In genomic region chr17:40123811-40124114, GRCh38 we compare ENCODE assay signal across 8 cellular contexts. TPM values are rescaled to one million over a fixed set of nuclear protein-coding genes. Genes with fewer than 3 reads are reported as not detected.
A peak's percentile ranks its signal among the peaks of the same experiment; 100 is the strongest.
DNase-seq lines count a peak whose midpoint lies in the region; ATAC-seq and TF ChIP-seq lines count a peak whose summit lies in the region.

No MANE protein-coding gene starts in this region.

- 0 to 1% methylated on average over 2 of the region's 2 CpGs for WGBS in sigmoid colon, 2 donors

- no peaks in the 10 kb centered on the region for H3K27me3 ChIP-seq in sigmoid colon

- intact Hi-C loops in sigmoid colon (cut with DNase I) = loop anchor here (2.0 kb wide), 1 partner anchor 17 kb away; the partner anchor contains the start of gene CASC3

- TF ChIP-seq EP300 in sigmoid colon (IDR thresholded peaks at IDR 0.05) = no peak

- H3K27ac ChIP-seq in VCaP (peak overlapping the region; percentile 99), sigmoid colon (peak overlapping the region; percentile 98 to 100 (median 99))

- peaks cover 0 to 32% (median 18%) of the 10 kb centered on the region in 4 donors for H3K36me3 ChIP-seq in sigmoid colon

- DNase-seq in GM12864 (ENCODE audit: low read depth) = no peak
- DNase-seq in fibroblast of villous mesenchyme (ENCODE audit: low read depth) = no peak
- no peak for DNase-seq in sigmoid colon
- DNase-seq in activated gamma-delta T cell (lab: John Stamatoyannopoulos, UW) = no peak
- no peak for DNase-seq in retina
- DNase-seq in NCI-H510A treated with DMSO at 0.1 percent for 48 hours (lab: John Stamatoyannopoulos, UW) = no peak

- no peak for ATAC-seq in HG02870 (IDR thresholded peaks at IDR 0.05; ENCODE audit: unreplicated experiment)

- no peak for TF ChIP-seq POLR2A in sigmoid colon (IDR thresholded peaks at IDR 0.05)

- H3K9me3 ChIP-seq in sigmoid colon = no peaks in the 10 kb centered on the region

- H3K4me1 ChIP-seq in sigmoid colon = peaks cover 0 to 36% (median 32%) of the 10 kb centered on the region in 4 donors

- no peak for TF ChIP-seq CTCF in GM12864 (IDR thresholded peaks at IDR 0.05; ENCODE audit: low read depth, low read length, missing control alignments)
- no peak for TF ChIP-seq CTCF in VCaP (conservative IDR thresholded peaks at IDR 0.05)
- TF ChIP-seq CTCF in fibroblast of villous mesenchyme (IDR thresholded peaks at IDR 0.05; ENCODE audit: insufficient read depth, low read depth, low read length) = no peak
- no peak for TF ChIP-seq CTCF in sigmoid colon (IDR thresholded peaks at IDR 0.05)

- H3K4me3 ChIP-seq in GM12864 (ENCODE audit: low read depth, low read length) = peak overlapping the region; percentile 89
- H3K4me3 ChIP-seq in fibroblast of villous mesenchyme (ENCODE audit: low read depth, low read length) = peak overlapping the region; percentile 92
- H3K4me3 ChIP-seq in sigmoid colon = peak overlapping the region; percentile 86 to 99 (median 95)

RNA-seq across cellular contexts. Expression of gene MSL1, which starts 2.0 kb away (rescaled TPM):
- total RNA-seq in fibroblast of villous mesenchyme = 64.4 and 73.0 TPM in 2 replicates
- 10 to 100 TPM; 52.3 to 92.2 (median 58.0) TPM for total RNA-seq in sigmoid colon
- polyA plus RNA-seq in sigmoid colon = 10 to 100 TPM; 29.4 to 63.5 (median 34.0) TPM

RNA-seq across cellular contexts. Expression of gene CASC3, which starts 16.6 kb away (rescaled TPM):
- total RNA-seq in fibroblast of villous mesenchyme = 42.5 and 51.8 TPM in 2 replicates
- 10 to 100 TPM; 60.2 to 94.4 (median 70.7) TPM for total RNA-seq in sigmoid colon
- polyA plus RNA-seq in sigmoid colon = 10 to 100 TPM; 22.4 to 42.3 (median 24.0) TPM

RNA-seq across cellular contexts. Expression of gene NR1D1, which starts 23.4 kb away (rescaled TPM):
- total RNA-seq in fibroblast of villous mesenchyme (1.7 and 2.3 TPM in 2 replicates), sigmoid colon (10 to 100 TPM in 3 of 4 donors, 1 to 10 TPM in 1; 4.1 to 12.8 (median 11.9) TPM)
- polyA plus RNA-seq in sigmoid colon = 10 to 100 TPM in 1 of 3 donors, 1 to 10 TPM in 2; 4.4 to 11.4 (median 8.1) TPM

RNA-seq across cellular contexts. Expression of gene RAPGEFL1, which starts 53.5 kb away (rescaled TPM):
- total RNA-seq in fibroblast of villous mesenchyme (2.2 and 2.6 TPM in 2 replicates), sigmoid colon (1 to 10 TPM in 3 of 4 donors, under 1 TPM in 1; 0.99 to 4.3 (median 2.6) TPM)
- polyA plus RNA-seq in sigmoid colon = 10 to 100 TPM; 48.0 to 85.0 (median 66.8) TPM
